ENCODE assay signal across 30 cellular contexts in the genomic region with DNA sequence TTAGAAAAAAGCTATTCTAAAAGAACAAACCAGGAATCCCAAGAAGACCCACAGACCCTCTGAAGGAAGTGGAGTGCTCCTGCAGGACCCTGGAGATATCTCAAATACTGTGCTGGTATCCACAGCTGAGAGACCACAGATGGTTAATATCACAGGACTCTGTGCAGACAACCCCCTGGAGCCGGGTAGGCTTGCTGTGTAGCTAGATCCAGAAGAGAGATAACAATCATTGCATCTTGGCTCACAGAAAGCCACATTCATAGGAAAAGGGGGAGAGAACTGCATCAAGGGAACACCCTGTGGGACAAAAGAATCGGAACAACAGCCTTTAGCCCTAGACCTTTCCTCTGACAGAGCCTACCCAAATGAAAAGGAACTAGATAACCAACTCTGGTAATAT.
"Had no signal": no experiment of that assay in that cellular context is flagged by ENCODE, and none has a peak within 500 bp of the region (broad histone marks: within the 10 kb centered on the region; RNA-seq: fewer than 3 reads in every experiment).

No MANE protein-coding gene starts in this region.

- H3K4me3 ChIP-seq: adrenal gland, ascending aorta, breast epithelium, cardiac muscle cell, coronary artery, dorsolateral prefrontal cortex, gastrocnemius medialis, heart left ventricle had no signal

- DNase-seq: activated CD4-positive, alpha-beta memory T cell treated with anti-CD3 and anti-CD28 coated beads for 36 hours; activated CD4-positive, alpha-beta T cell treated with anti-CD3 and anti-CD28 coated beads for 36 hours; activated CD4-positive, alpha-beta T cell treated with anti-CD3 and anti-CD28 coated beads, Interleukin-2, amount 10 ng/mL, durations not matched to agents 24 days and 14 days; activated CD4-positive, CD25-positive, alpha-beta regulatory T cell; activated CD4-positive, CD25-positive, alpha-beta regulatory T cell treated with anti-CD3 and anti-CD28 coated beads, Interleukin-2, amount 50 U/mL, for 72 hours; activated CD8-positive, alpha-beta memory T cell treated with anti-CD3 and anti-CD28 coated beads, Interleukin-2, amount 10 ng/mL, durations not matched to agents 7 days and 5 days; activated CD8-positive, alpha-beta memory T cell treated with anti-CD3 and anti-CD28 coated beads, Interleukin-2, amount 50 U/mL, for 4 hours; activated CD8-positive, alpha-beta T cell treated with anti-CD3 and anti-CD28 coated beads, Interleukin-2, amount 10 ng/mL, durations not matched to agents 7 days and 5 days; activated effector memory CD4-positive, alpha-beta T cell treated with anti-CD3 and anti-CD28 coated beads, Interleukin-2, amount 50 U/mL, for 16 hours; activated naive CD4-positive, alpha-beta T cell treated with anti-CD3 and anti-CD28 coated beads for 36 hours; activated naive CD8-positive, alpha-beta T cell treated with anti-CD3 and anti-CD28 coated beads for 36 hours; activated naive CD8-positive, alpha-beta T cell treated with anti-CD3 and anti-CD28 coated beads, Interleukin-2, amount 50 U/mL, for 24 hours; activated T-cell treated with anti-CD3 and anti-CD28 coated beads, Interleukin-2, amount 50 U/mL, for 1 hour; activated T-cell treated with anti-CD3 and anti-CD28 coated beads, Interleukin-2, amount 50 U/mL, for 48 hours; adrenal gland; central memory CD4-positive, alpha-beta T cell; cerebellar nuclear complex; dorsolateral prefrontal cortex; effector memory CD4-positive, alpha-beta T cell; endodermal cell; foreskin keratinocyte; gastrocnemius medialis; glutamatergic neuron; heart left ventricle; T-helper 2 cell had no signal

- H3K4me1 ChIP-seq: adrenal gland, ascending aorta, breast epithelium, foreskin keratinocyte, gastrocnemius medialis, heart left ventricle had no signal

- H3K27ac ChIP-seq: adrenal gland, ascending aorta, breast epithelium, cardiac muscle cell, coronary artery, dorsolateral prefrontal cortex, foreskin keratinocyte, gastrocnemius medialis, heart left ventricle had no signal

- H3K9me3 ChIP-seq: adrenal gland, ascending aorta, breast epithelium, gastrocnemius medialis, heart left ventricle had no signal

- ATAC-seq: activated CD4-positive, alpha-beta T cell treated with anti-CD3 and anti-CD28 coated beads for 36 hours; activated CD8-positive, alpha-beta memory T cell treated with anti-CD3 and anti-CD28 coated beads, Interleukin-2, amount 10 ng/mL, durations not matched to agents 7 days and 5 days; activated CD8-positive, alpha-beta T cell treated with anti-CD3 and anti-CD28 coated beads, Interleukin-2, amount 10 ng/mL, durations not matched to agents 7 days and 5 days; activated naive CD8-positive, alpha-beta T cell treated with anti-CD3 and anti-CD28 coated beads, Interleukin-2, amount 50 U/mL, for 24 hours; esophagus mucosa; foreskin keratinocyte; gastrocnemius medialis; heart left ventricle had no signal

- H3K27me3 ChIP-seq: adrenal gland, ascending aorta, breast epithelium, cardiac muscle cell, dorsolateral prefrontal cortex, foreskin keratinocyte, gastrocnemius medialis, heart left ventricle had no signal

- H3K36me3 ChIP-seq: adrenal gland, ascending aorta, breast epithelium, cardiac muscle cell, gastrocnemius medialis, heart left ventricle had no signal
